In the genomic region with DNA sequence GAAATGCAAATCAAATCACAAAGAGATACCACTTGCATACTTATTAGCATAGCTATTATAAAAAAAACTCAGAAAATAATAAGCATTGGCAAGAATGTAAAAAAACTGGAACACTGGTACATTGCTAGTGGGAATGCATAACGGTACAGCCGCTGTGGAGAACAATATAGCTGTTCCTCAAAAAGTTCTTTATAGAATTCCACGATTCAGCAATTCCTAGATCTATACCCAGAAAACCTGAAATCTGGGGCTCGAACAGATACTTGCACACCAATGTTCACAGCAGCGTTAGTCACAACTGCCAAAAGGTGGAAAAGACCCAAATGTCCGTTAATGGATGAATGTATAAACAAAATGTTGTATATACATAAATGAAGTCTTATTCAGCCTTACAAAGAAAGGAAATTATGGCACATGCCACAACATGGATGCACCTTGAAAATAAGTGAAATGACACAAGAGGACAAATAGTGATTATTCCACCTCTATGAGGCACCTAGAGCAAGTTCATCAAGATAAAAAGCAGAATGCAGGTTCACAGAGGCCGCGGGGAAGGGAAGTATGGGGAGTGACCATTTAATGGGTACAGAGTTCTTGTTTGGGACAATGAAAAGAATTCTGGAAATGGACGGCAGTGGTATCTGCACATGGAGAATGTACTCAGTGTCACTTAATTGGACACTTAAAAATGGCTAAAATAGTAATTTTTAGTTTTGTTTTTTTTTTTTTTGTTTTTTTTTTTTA, we compare ENCODE assay signal across 26 cellular contexts.
"Had no signal": no experiment of that assay in that cellular context is flagged by ENCODE, and none has a peak within 500 bp of the region (broad histone marks: within the 10 kb centered on the region; RNA-seq: fewer than 3 reads in every experiment).

No MANE protein-coding gene starts in this region.

- H3K4me3 ChIP-seq: dorsolateral prefrontal cortex, esophagus muscularis mucosa, gastroesophageal sphincter, heart left ventricle, hepatocyte, lung, pancreas, sigmoid colon, spleen, thoracic aorta, tibial nerve, upper lobe of left lung had no signal

- H3K36me3 ChIP-seq: pancreas had no signal

- H3K27me3 ChIP-seq: dorsolateral prefrontal cortex, esophagus muscularis mucosa, foreskin keratinocyte, gastroesophageal sphincter, heart left ventricle, hepatocyte, neutrophil, pancreas, sigmoid colon, spleen, tibial nerve, upper lobe of left lung had no signal

- H3K9me3 ChIP-seq: neutrophil, pancreas had no signal

- H3K4me1 Mint-ChIP-seq: natural killer cell; neural crest cell; stimulated activated memory B cell treated with anti-CD40 and anti-IgM and Interleukin-4, amounts not matched to agents 10 μg/mL and 1 μg/mL and 100 μg/mL, for 72 hours had no signal

- H3K4me2 ChIP-seq: hepatocyte had no signal

- FAIRE-seq: colon, kidney, pancreas, urothelium cell line had no signal

- H3K27me3 Mint-ChIP-seq: memory B cell; progenitor cell of endocrine pancreas; stimulated activated memory B cell treated with anti-CD40 and anti-IgM and Interleukin-4, amounts not matched to agents 10 μg/mL and 1 μg/mL and 100 μg/mL, for 72 hours; stimulated activated naive CD8-positive, alpha-beta T cell treated with anti-CD3 and anti-CD28 coated beads, Interleukin-15, Interleukin-2, amounts not matched to agents 100 ng/mL and 50 ng/mL, for 24 hours had no signal

- ATAC-seq: foreskin keratinocyte; gastroesophageal sphincter; heart left ventricle; left lobe of liver; natural killer cell; pancreas; stimulated activated memory B cell treated with anti-CD40 and anti-IgM and Interleukin-4, amounts not matched to agents 10 μg/mL and 1 μg/mL and 100 μg/mL, for 72 hours had no signal

- H3K9me3 Mint-ChIP-seq: natural killer cell had no signal

- DNase-seq: dorsolateral prefrontal cortex; effector CD4-positive, alpha-beta T cell; foreskin keratinocyte; heart left ventricle; kidney; natural killer cell; pancreas; sigmoid colon; spleen; stimulated activated CD4-positive, alpha-beta T cell treated with anti-CD3 and anti-CD28 coated beads, Interleukin-4, amount 100 ng/mL, for 4 hours; upper lobe of left lung had no signal

- H3K4me3 Mint-ChIP-seq: memory B cell; natural killer cell; neural crest cell; stimulated activated memory B cell treated with anti-CD40 and anti-IgM and Interleukin-4, amounts not matched to agents 10 μg/mL and 1 μg/mL and 100 μg/mL, for 72 hours; stimulated activated naive CD8-positive, alpha-beta T cell treated with anti-CD3 and anti-CD28 coated beads, Interleukin-15, Interleukin-2, amounts not matched to agents 100 ng/mL and 50 ng/mL, for 24 hours had no signal

- H3K27ac Mint-ChIP-seq: progenitor cell of endocrine pancreas; stimulated activated memory B cell treated with anti-CD40 and anti-IgM and Interleukin-4, amounts not matched to agents 10 μg/mL and 1 μg/mL and 100 μg/mL, for 72 hours; stimulated activated naive CD8-positive, alpha-beta T cell treated with anti-CD3 and anti-CD28 coated beads, Interleukin-15, Interleukin-2, amounts not matched to agents 100 ng/mL and 50 ng/mL, for 24 hours had no signal

- H3K27ac ChIP-seq: dorsolateral prefrontal cortex, esophagus muscularis mucosa, foreskin keratinocyte, gastroesophageal sphincter, heart left ventricle, hepatocyte, neutrophil, pancreas, sigmoid colon, spleen, thoracic aorta, tibial nerve, upper lobe of left lung had no signal

- H3K36me3 Mint-ChIP-seq: natural killer cell had no signal

- H3K4me1 ChIP-seq: foreskin keratinocyte, sigmoid colon, spleen, tibial nerve had no signal
